Comparison of ENCODE assay signal across 29 cellular contexts in the genomic region with DNA sequence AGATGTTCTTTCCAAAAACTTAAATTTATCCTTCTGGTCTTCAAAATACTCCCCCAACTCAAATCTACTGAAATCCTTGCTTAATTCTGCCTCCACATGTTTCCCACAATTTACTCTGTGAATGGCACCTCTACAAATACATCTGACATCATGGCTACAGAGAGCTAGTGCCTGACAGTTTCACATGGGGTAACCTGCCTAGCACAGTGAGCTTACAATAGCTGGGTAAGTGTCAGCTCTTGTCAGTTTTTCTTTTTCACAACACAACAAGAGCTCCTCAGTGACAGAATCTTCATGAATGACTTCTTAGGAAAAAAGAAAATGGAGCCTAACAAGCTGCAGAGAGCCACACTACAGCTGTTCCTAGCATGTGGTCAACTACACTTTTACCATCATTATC. TPM values are rescaled to one million over a fixed set of nuclear protein-coding genes. Genes with fewer than 3 reads are reported as not detected.
DNase-seq lines count a peak whose midpoint lies in the region; ATAC-seq and TF ChIP-seq lines count a peak whose summit lies in the region.
"Had no signal": no experiment of that assay in that cellular context is flagged by ENCODE, and none has a peak within 500 bp of the region (broad histone marks: within the 10 kb centered on the region; RNA-seq: fewer than 3 reads in every experiment).

No MANE protein-coding gene starts in this region.

- H3K27me3 ChIP-seq in ACC112 (ENCODE audit: insufficient read depth, low read length) (no peaks in the 10 kb centered on the region), RWPE2 (ENCODE audit: insufficient read depth, poor library complexity, severe bottlenecking) (no peaks in the 10 kb centered on the region)
- H3K27me3 ChIP-seq: dorsolateral prefrontal cortex, esophagus squamous epithelium, hepatocyte, neural progenitor cell, spleen, upper lobe of right lung had no signal

- no peak overlapping the region for H3K4me3 ChIP-seq in ACC112 (ENCODE audit: low read depth, low read length)
- H3K4me3 ChIP-seq in RWPE2 (ENCODE audit: severe bottlenecking), result no peak overlapping the region
- H3K4me3 ChIP-seq: dorsolateral prefrontal cortex, esophagus squamous epithelium, hepatocyte, lung, neural progenitor cell, spleen, upper lobe of right lung had no signal

- no peak for TF ChIP-seq CTCF in RWPE2 (IDR thresholded peaks at IDR 0.05; ENCODE audit: poor library complexity, severe bottlenecking)

- no peaks in the 10 kb centered on the region for H3K9me3 ChIP-seq in RWPE2 (ENCODE audit: severe bottlenecking)
- H3K9me3 ChIP-seq: esophagus squamous epithelium, spleen, upper lobe of right lung had no signal

- DNase-seq in RWPE2 (ENCODE audit: low spot score) (no peak), myocyte (ENCODE audit: low read depth) (peak; percentile 48), kidney glomerular epithelial cell (lab: John Stamatoyannopoulos, UW) (no peak), substantia nigra (lab: John Stamatoyannopoulos, UW) (no peak)
- DNase-seq in stimulated activated effector memory CD8-positive, alpha-beta T cell treated with anti-CD3 and anti-CD28 coated beads, Interleukin-12 subunit alpha, Interleukin-12 subunit beta, amount 100 ng/mL, for 72 hours (ENCODE audit: low spot score in 2 of 2), result no peak
- DNase-seq: activated CD4-positive, alpha-beta memory T cell treated with anti-CD3 and anti-CD28 coated beads, Interleukin-2, amount 10 ng/mL, durations not matched to agents 7 days and 5 days; activated CD8-positive, alpha-beta memory T cell treated with anti-CD3 and anti-CD28 coated beads, Interleukin-2, amount 50 U/mL, for 4 hours; activated naive CD4-positive, alpha-beta T cell treated with Interleukin-2 at 50 U/mL for 16 hours; amniotic stem cell; CD4-positive, alpha-beta T cell; DND-41; dorsolateral prefrontal cortex; esophagus squamous epithelium; foreskin melanocyte; GOT3; NCI-H146; posterior cingulate gyrus; right cardiac atrium; SHP77; spleen; stimulated activated CD4-positive, alpha-beta T cell treated with anti-CD3 and anti-CD28 coated beads, Interleukin-2, amount 100 ng/mL, for 24 hours; upper lobe of right lung had no signal

- peaks cover 39% of the 10 kb centered on the region for H3K4me1 Mint-ChIP-seq in stimulated activated effector memory CD8-positive, alpha-beta T cell treated with anti-CD3 and anti-CD28 coated beads, Interleukin-12 subunit alpha, Interleukin-12 subunit beta, amount 100 ng/mL, for 72 hours
- H3K4me1 Mint-ChIP-seq: neural progenitor cell had no signal

- peaks cover 29% of the 10 kb centered on the region for H3K4me1 ChIP-seq in ACC112 (ENCODE audit: control insufficient read depth, insufficient read depth, low read length, unreplicated experiment)
- H3K4me1 ChIP-seq in RWPE2 (ENCODE audit: insufficient read depth, poor library complexity, severe bottlenecking), result peaks cover 15% of the 10 kb centered on the region
- H3K4me1 ChIP-seq: upper lobe of right lung had no signal

- H3K4me3 Mint-ChIP-seq in stimulated activated effector memory CD8-positive, alpha-beta T cell treated with anti-CD3 and anti-CD28 coated beads, Interleukin-12 subunit alpha, Interleukin-12 subunit beta, amount 100 ng/mL, for 72 hours, result no peak overlapping the region
- H3K4me3 Mint-ChIP-seq: activated CD4-positive, alpha-beta memory T cell treated with anti-CD3 and anti-CD28 coated beads, Interleukin-2, amount 10 ng/mL, durations not matched to agents 7 days and 5 days; brain; CD4-positive, alpha-beta T cell; neural progenitor cell; T-helper 2 cell treated with Interferon-gamma antibody and Interleukin-4, amounts not matched to agents 5 μg/mL and 100 μg/mL, for 36 hours had no signal

- ATAC-seq in RWPE2 (ENCODE audit: low read depth) (no peak), HG02981 (IDR thresholded peaks at IDR 0.05; ENCODE audit: unreplicated experiment) (no peak)
- ATAC-seq in stimulated activated effector memory CD8-positive, alpha-beta T cell treated with anti-CD3 and anti-CD28 coated beads, Interleukin-12 subunit alpha, Interleukin-12 subunit beta, amount 100 ng/mL, for 72 hours, result no peak
- ATAC-seq: right cardiac atrium, upper lobe of right lung had no signal

- H3K79me2 ChIP-seq in ACC112 (ENCODE audit: control insufficient read depth, insufficient read depth, low read length, unreplicated experiment), result no peaks in the 10 kb centered on the region
- H3K79me2 ChIP-seq: hepatocyte had no signal

- H3K36me3 ChIP-seq in ACC112 (ENCODE audit: insufficient read depth, low read length) (no peaks in the 10 kb centered on the region), RWPE2 (ENCODE audit: low read depth) (peaks cover 17% of the 10 kb centered on the region)

- H3K27ac ChIP-seq in ACC112 (ENCODE audit: low read depth, low read length) (peak overlapping the region; percentile 71), RWPE2 (ENCODE audit: poor library complexity, severe bottlenecking) (peak overlapping the region; percentile 60), substantia nigra (ENCODE audit: low read depth, low read length, poor library complexity, severe bottlenecking) (no peak overlapping the region)
- H3K27ac ChIP-seq: neural progenitor cell, spleen, upper lobe of right lung had no signal

- peaks cover 52% of the 10 kb centered on the region for H3K36me3 Mint-ChIP-seq in stimulated activated effector memory CD8-positive, alpha-beta T cell treated with anti-CD3 and anti-CD28 coated beads, Interleukin-12 subunit alpha, Interleukin-12 subunit beta, amount 100 ng/mL, for 72 hours

- H3K27ac Mint-ChIP-seq in stimulated activated effector memory CD8-positive, alpha-beta T cell treated with anti-CD3 and anti-CD28 coated beads, Interleukin-12 subunit alpha, Interleukin-12 subunit beta, amount 100 ng/mL, for 72 hours, result peak overlapping the region; percentile 16
- H3K27ac Mint-ChIP-seq: activated CD4-positive, alpha-beta memory T cell treated with anti-CD3 and anti-CD28 coated beads, Interleukin-2, amount 10 ng/mL, durations not matched to agents 7 days and 5 days; CD4-positive, alpha-beta T cell; neural progenitor cell; T-helper 2 cell treated with Interferon-gamma antibody and Interleukin-4, amounts not matched to agents 5 μg/mL and 100 μg/mL, for 36 hours had no signal

- no peak overlapping the region for H2AFZ ChIP-seq in ACC112 (ENCODE audit: low read length, unreplicated experiment)
- H2AFZ ChIP-seq: hepatocyte, neural progenitor cell had no signal

- H3K9me3 Mint-ChIP-seq in stimulated activated effector memory CD8-positive, alpha-beta T cell treated with anti-CD3 and anti-CD28 coated beads, Interleukin-12 subunit alpha, Interleukin-12 subunit beta, amount 100 ng/mL, for 72 hours, result no peaks in the 10 kb centered on the region
- H3K9me3 Mint-ChIP-seq: activated CD4-positive, alpha-beta memory T cell treated with anti-CD3 and anti-CD28 coated beads, Interleukin-2, amount 10 ng/mL, durations not matched to agents 7 days and 5 days; brain; CD4-positive, alpha-beta T cell; neural progenitor cell; T-helper 2 cell treated with Interferon-gamma antibody and Interleukin-4, amounts not matched to agents 5 μg/mL and 100 μg/mL, for 36 hours had no signal

RNA-seq across cellular contexts. Expression of a gene that starts 54.4 kb away (rescaled TPM):
- 24.1 and 43.3 TPM in 2 replicates for total RNA-seq in myocyte
- polyA plus RNA-seq in myocyte (2012), result 16.4 TPM
